ENCODE assay signal across 17 cellular contexts in the genomic region with DNA sequence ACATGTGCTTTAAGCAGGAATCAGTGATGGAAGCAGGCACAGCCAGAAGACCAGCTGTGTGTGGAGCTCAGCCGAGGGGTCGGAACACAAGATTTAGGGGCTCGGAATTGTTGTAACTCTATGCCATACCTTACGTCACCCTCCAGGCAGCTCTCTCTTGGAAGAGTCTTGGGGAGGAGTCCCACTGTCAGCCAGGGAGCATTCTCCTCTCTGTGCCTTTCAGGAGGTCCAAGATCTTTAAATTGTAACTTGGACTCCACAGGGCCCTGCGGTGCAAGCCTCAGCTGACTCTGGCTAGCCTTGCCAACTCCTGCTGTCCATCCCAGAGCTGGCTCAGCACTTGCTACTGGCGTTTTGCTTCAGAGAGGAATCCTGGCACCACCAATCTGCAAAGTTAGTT. TPM values are rescaled to one million over a fixed set of nuclear protein-coding genes. Genes with fewer than 3 reads are reported as not detected.
DNase-seq lines count a peak whose midpoint lies in the region; ATAC-seq and TF ChIP-seq lines count a peak whose summit lies in the region.
"Had no signal": no experiment of that assay in that cellular context is flagged by ENCODE, and none has a peak within 500 bp of the region (broad histone marks: within the 10 kb centered on the region; RNA-seq: fewer than 3 reads in every experiment).

No MANE protein-coding gene starts in this region.

- H3K4me2 ChIP-seq in PC-3 (ENCODE audit: low read length): no peak overlapping the region

- H3K9me2 ChIP-seq in PC-3 (replicated peaks; ENCODE audit: low read length): no peaks in the 10 kb centered on the region

- no peak overlapping the region for H3K4me3 ChIP-seq in PC-3 (ENCODE audit: low read length)
- no peak overlapping the region for H3K4me3 ChIP-seq in choroid plexus epithelial cell (ENCODE audit: low read depth, low read length)
- H3K4me3 ChIP-seq in psoas muscle: no peak overlapping the region
- H3K4me3 ChIP-seq: GM12878, GM23248, K562 had no signal

- BruUV-seq in PC-3 (replicated peaks; lab: Mats Ljungman, UMichigan): no TSS peak

- ATAC-seq in PC-3: no peak
- ATAC-seq in left ventricle myocardium superior: peak; percentile 86
- ATAC-seq in psoas muscle: peak in 3 of 4 donors; percentile 44 to 67 (median 56)
- ATAC-seq in HG02610 (IDR thresholded peaks at IDR 0.05; ENCODE audit: unreplicated experiment): no peak
- no peak for ATAC-seq in GM21367 (IDR thresholded peaks at IDR 0.05; ENCODE audit: unreplicated experiment)
- ATAC-seq: GM12878, K562 had no signal

- H3K27me3 ChIP-seq in PC-3 (ENCODE audit: low read length): no peaks in the 10 kb centered on the region
- no peaks in the 10 kb centered on the region for H3K27me3 ChIP-seq in psoas muscle (ENCODE audit: insufficient read depth in 3 of 3, low read length in 2 of 3)

- H3K4me1 ChIP-seq in PC-3 (ENCODE audit: insufficient read depth, low read length) (peaks cover 25% of the 10 kb centered on the region), psoas muscle (peaks cover 20% of the 10 kb centered on the region)

- H3K36me3 ChIP-seq in PC-3 (ENCODE audit: low read depth, low read length) (no peaks in the 10 kb centered on the region), psoas muscle (ENCODE audit: insufficient read depth in 1 of 2, low read depth in 1 of 2) (no peaks in the 10 kb centered on the region)

- no peak overlapping the region for H2AFZ ChIP-seq in PC-3 (ENCODE audit: low read length)
- H2AFZ ChIP-seq: GM23248 had no signal

- H4K20me1 ChIP-seq in PC-3 (ENCODE audit: low read length): no peaks in the 10 kb centered on the region

- TF ChIP-seq CTCF in PC-3 (conservative IDR thresholded peaks at IDR 0.05; ENCODE audit: low read depth, low read length): no peak
- TF ChIP-seq CTCF in choroid plexus epithelial cell (conservative IDR thresholded peaks at IDR 0.05; ENCODE audit: low read depth, low read length): no peak
- no peak for TF ChIP-seq CTCF in psoas muscle (IDR thresholded peaks at IDR 0.05)

- H3K79me2 ChIP-seq in PC-3 (ENCODE audit: low read length): no peaks in the 10 kb centered on the region

- CTCF ChIA-PET in PC-3 (lab: Charles Lee): no interaction called here

- H3K9me3 ChIP-seq in PC-3 (ENCODE audit: low read length): no peaks in the 10 kb centered on the region
- no peaks in the 10 kb centered on the region for H3K9me3 ChIP-seq in psoas muscle

- H3K27ac ChIP-seq in PC-3 (ENCODE audit: low read length): peak overlapping the region; percentile 100
- no peak overlapping the region for H3K27ac ChIP-seq in psoas muscle
- H3K27ac ChIP-seq: GM23248, HL-60 had no signal

- DNase-seq in PC-3 (no peak), choroid plexus epithelial cell (ENCODE audit: low read depth) (peak; percentile 30), left ventricle myocardium superior (peak; percentile 56), psoas muscle (no peak), superior temporal gyrus (ENCODE audit: extremely low spot score) (no peak)
- DNase-seq: CD4-positive, CD25-positive, alpha-beta regulatory T cell; DMS79; GM23248; NCI-H1436 treated with DMSO at 0.1 percent for 48 hours; NCI-H2081; NCI-H524 treated with DMSO at 0.1 percent for 48 hours had no signal

- H3F3A ChIP-seq in PC-3 (ENCODE audit: low read length, unreplicated experiment): no peaks in the 10 kb centered on the region

- POLR2A ChIA-PET in PC-3 (lab: Charles Lee; ENCODE audit: unreplicated experiment): no interaction called here

- 19 to 34% (median 26%) methylated on average over 6 of the region's 6 CpGs for WGBS in psoas muscle, 3 donors

- intact Hi-C loops in PC-3 (cut with micrococcal nuclease): no loop called here
- intact Hi-C loops in left ventricle myocardium superior (cut with micrococcal nuclease): no loop called here
- intact Hi-C loops in psoas muscle (cut with DNase I): no loop called here

- H3K9ac ChIP-seq in PC-3 (ENCODE audit: low read length): peak overlapping the region; percentile 84
- H3K9ac ChIP-seq: GM23248 had no signal

RNA-seq across cellular contexts. Expression of a gene that starts 26.4 kb away (rescaled TPM):
- total RNA-seq in PC-3 (2014; rRNA removed) (16.5 and 22.6 TPM in 2 replicates), left ventricle myocardium superior (9.0 TPM), psoas muscle (1 to 10 TPM; 1.2 to 2.8 (median 2.0) TPM)
- polyA plus RNA-seq in psoas muscle: under 1 TPM; 0.13 to 0.69 (median 0.44) TPM
- total RNA-seq: CD4-positive, CD25-positive, alpha-beta regulatory T cell; G401 had no signal
- polyA plus RNA-seq: CD4-positive, CD25-positive, alpha-beta regulatory T cell; K562 had no signal

Comparison
In these comparisons a context has a peak if more than half of its experiments do, and no peak if none do; other contexts are left out.
1. ATAC-seq: peak in left ventricle myocardium superior (single experiment) and psoas muscle (3 of 4); none in PC-3 (single experiment), HG02610 (single experiment) and GM21367 (single experiment).
2. DNase-seq: peak in choroid plexus epithelial cell (single experiment) and left ventricle myocardium superior (single experiment); none in PC-3 (single experiment), psoas muscle (0 of 2) and superior temporal gyrus (single experiment).